ENCODE assay signal across 25 cellular contexts in genomic region chr6:107421696-107422256, GRCh38. TPM values are rescaled to one million over a fixed set of nuclear protein-coding genes. Genes with fewer than 3 reads are reported as not detected.
DNase-seq lines count a peak whose midpoint lies in the region; ATAC-seq, FAIRE-seq and TF ChIP-seq lines count a peak whose summit lies in the region.
"Had no signal": no experiment of that assay in that cellular context is flagged by ENCODE, and none has a peak within 500 bp of the region (broad histone marks: within the 10 kb centered on the region; RNA-seq: fewer than 3 reads in every experiment).

No MANE protein-coding gene starts in this region.

- no peak for TF ChIP-seq CTCF in HepG2 (CRISPR knock-in tag; IDR thresholded peaks at IDR 0.05)
- TF ChIP-seq CTCF in right lobe of liver (IDR thresholded peaks at IDR 0.05) = no peak
- no peak for TF ChIP-seq CTCF in uterus (IDR thresholded peaks at IDR 0.05)
- TF ChIP-seq CTCF in GM23338 (conservative IDR thresholded peaks at IDR 0.05; ENCODE audit: low read depth in 2 of 2) = no peak

- H3K79me2 ChIP-seq in HepG2 (ENCODE audit: insufficient read depth, low read length) (peaks cover 6% of the 10 kb centered on the region), GM23338 (replicated peaks; ENCODE audit: insufficient read depth) (peaks cover 48% of the 10 kb centered on the region)

- TF ChIP-seq POLR2A in HepG2 (IDR thresholded peaks at IDR 0.05; ENCODE audit: insufficient read depth in 1 of 2, low read depth in 2 of 2, low read length in 2 of 2) (no peak), right lobe of liver (IDR thresholded peaks at IDR 0.05) (no peak), uterus (IDR thresholded peaks at IDR 0.05) (no peak)

- H3K9me2 ChIP-seq in GM23338 (ENCODE audit: insufficient read depth) = no peaks in the 10 kb centered on the region

- H3K27me3 ChIP-seq in HepG2 (ENCODE audit: control insufficient read depth in 1 of 2, insufficient read depth in 2 of 2, low read length in 2 of 2) (no peaks in the 10 kb centered on the region; a peak in 1 of 5 replicates), right lobe of liver (no peaks in the 10 kb centered on the region), uterus (no peaks in the 10 kb centered on the region), GM23338 (ENCODE audit: insufficient read depth) (no peaks in the 10 kb centered on the region)

- H3K9ac ChIP-seq in HepG2 (ENCODE audit: insufficient read depth, low read depth, low read length) = no peak overlapping the region
- H3K9ac ChIP-seq: KMS-11 had no signal

- WGBS in HepG2 (ENCODE audit: low lambda C conversion rate) = 68% methylated on average over 5 of the region's 5 CpGs
- WGBS in right lobe of liver (ENCODE audit: insufficient coverage, low coverage, low lambda C conversion rate, missing lambda C conversion rate) = 68% methylated on average over 5 of the region's 5 CpGs

- H2AFZ ChIP-seq in HepG2 (ENCODE audit: low read length) (no peak overlapping the region), GM23338 (no peak overlapping the region)

- H3K36me3 Mint-ChIP-seq in GM23338 (ENCODE audit: low read depth) = peaks cover 25% of the 10 kb centered on the region

- H3K4me3 ChIP-seq in HepG2 (replicated peaks in 1 of 3; ENCODE audit: insufficient read depth in 1 of 3, low read depth in 2 of 3, low read length in 3 of 3) (no peak overlapping the region), right lobe of liver (no peak overlapping the region), uterus (no peak overlapping the region), GM23338 (no peak overlapping the region)
- H3K4me3 ChIP-seq: GM12878 had no signal

- FAIRE-seq in HepG2 (lab: Jason Lieb, UNC) = no peak
- FAIRE-seq in islet of Langerhans (lab: Jason Lieb, UNC) = peak; percentile 88
- FAIRE-seq: GM12878 had no signal

- ATAC-seq in HepG2 (no peak), right lobe of liver (no peak), GM23338 (no peak)
- no peak for ATAC-seq in activated CD4-positive, CD25-positive, alpha-beta regulatory T cell treated with anti-CD3 and anti-CD28 coated beads, Interleukin-2, amount 50 U/mL, for 24 hours
- ATAC-seq: GM12878, Panc1 had no signal

- no peak overlapping the region for H3K4me2 ChIP-seq in HepG2 (ENCODE audit: low read depth, low read length)
- H3K4me2 ChIP-seq in GM23338 = no peak overlapping the region
- H3K4me2 ChIP-seq: KMS-11 had no signal

- H3K27ac Mint-ChIP-seq in GM23338 = no peak overlapping the region
- H3K27ac Mint-ChIP-seq: CD4-positive, CD25-positive, alpha-beta regulatory T cell had no signal

- intact Hi-C loops in HepG2 (cut with micrococcal nuclease; ENCODE audit: unreplicated experiment) (no loop called here), right lobe of liver (cut with DNase I) (no loop called here), uterus (cut with DNase I; ENCODE audit: low total_unique reads) (no loop called here)

- in situ Hi-C loops in HepG2 (cut with HindIII; ENCODE audit: extremely low pct_ligation_motif_present, low pct_unique_long_range_greater_than_20kb) = no loop called here

- H3K4me1 Mint-ChIP-seq in GM23338 = peaks cover 16% of the 10 kb centered on the region

- no peak overlapping the region for H3K27ac ChIP-seq in HepG2 (ENCODE audit: extremely low read length, insufficient read depth, low read length)
- H3K27ac ChIP-seq in right lobe of liver = no peak overlapping the region
- H3K27ac ChIP-seq in uterus = no peak overlapping the region
- H3K27ac ChIP-seq in GM23338 (ENCODE audit: low read depth) = no peak overlapping the region
- H3K27ac ChIP-seq: KMS-11 had no signal

- H3K9me3 ChIP-seq in HepG2 (ENCODE audit: low read length) (peaks cover 10% of the 10 kb centered on the region), right lobe of liver (no peaks in the 10 kb centered on the region), uterus (no peaks in the 10 kb centered on the region)

- TF ChIP-seq RAD21 in HepG2 (CRISPR knock-in tag; IDR thresholded peaks at IDR 0.05) = no peak

- 0 out of 2 replicates have a peak, but pooled peaks cover 2% of the 10 kb centered on the region for H4K20me1 ChIP-seq in HepG2 (ENCODE audit: insufficient read depth, low read length)
- peaks cover 3% of the 10 kb centered on the region; the same call in 1 of the 2 replicates for H4K20me1 ChIP-seq in GM23338 (replicated peaks; ENCODE audit: insufficient read depth)

- CTCF ChIA-PET in HepG2 (lab: Yijun Ruan, JAX; ENCODE audit: low intra/inter-chr PET ratio, low total read pairs) = no interaction called here

- H3F3A ChIP-seq in GM23338 (replicated peaks; ENCODE audit: low read depth) = no peaks in the 10 kb centered on the region

- no peaks in the 10 kb centered on the region for H3K27me3 Mint-ChIP-seq in GM23338 (ENCODE audit: insufficient read depth, low read depth, poor library complexity)
- H3K27me3 Mint-ChIP-seq: CD4-positive, CD25-positive, alpha-beta regulatory T cell had no signal

- BruUV-seq in HepG2 (replicated peaks; lab: Mats Ljungman, UMichigan) = no TSS peak

- H3K4me1 ChIP-seq in HepG2 (ENCODE audit: insufficient read depth, low read length) = peaks cover 7% of the 10 kb centered on the region
- H3K4me1 ChIP-seq in right lobe of liver = no peaks in the 10 kb centered on the region
- no peaks in the 10 kb centered on the region for H3K4me1 ChIP-seq in uterus
- H3K4me1 ChIP-seq in GM23338 (ENCODE audit: insufficient read depth) = peaks cover 12% of the 10 kb centered on the region
- H3K4me1 ChIP-seq: Caco-2 had no signal

- H3K9me3 Mint-ChIP-seq in GM23338 = peaks cover 25% of the 10 kb centered on the region

- H3K4me3 Mint-ChIP-seq in GM23338 = no peak overlapping the region
- H3K4me3 Mint-ChIP-seq: CD4-positive, CD25-positive, alpha-beta regulatory T cell had no signal

- TF ChIP-seq EP300 in HepG2 (IDR thresholded peaks at IDR 0.05; ENCODE audit: low read depth in 2 of 2, low read length in 2 of 2) = no peak
- TF ChIP-seq EP300 in HepG2 (CRISPR knock-in tag; IDR thresholded peaks at IDR 0.05; ENCODE audit: borderline replicate concordance) = no peak

- POLR2A ChIA-PET in HepG2 (lab: Yijun Ruan, JAX) = no interaction called here

- peak; percentile 7 for DNase-seq in HepG2 (ENCODE audit: low spot score)
- no peak for DNase-seq in right lobe of liver
- DNase-seq in NCI-H2029 (lab: John Stamatoyannopoulos, UW) = peak; percentile 15
- DNase-seq in uterus = no peak
- DNase-seq in stimulated activated CD4-positive, alpha-beta T cell treated with anti-CD3 and anti-CD28 coated beads, Interleukin-12 subunit alpha, Interleukin-12 subunit beta, amount 100 ng/mL, for 4 hours = no peak
- no peak for DNase-seq in GM23338 (ENCODE audit: low spot score)
- DNase-seq: 8988T; Caco-2; CD4-positive, CD25-positive, alpha-beta regulatory T cell; DMS 273 treated with DMSO at 0.1 percent for 48 hours; DMS79 treated with DMSO at 0.1 percent for 48 hours; GOT3; HCEC 1CT; NCI-H1092 treated with DMSO at 0.1 percent for 48 hours; NCI-H146; NCI-H2081; NCI-H2171; NCI-H345; NCI-H524; NCI-H82 had no signal

- no peaks in the 10 kb centered on the region; a peak in 1 of 5 replicates for H3K36me3 ChIP-seq in HepG2 (replicated peaks in 1 of 2; ENCODE audit: control insufficient read depth in 1 of 2, insufficient read depth in 2 of 2, low read length in 2 of 2)
- H3K36me3 ChIP-seq in right lobe of liver = no peaks in the 10 kb centered on the region
- H3K36me3 ChIP-seq in uterus = no peaks in the 10 kb centered on the region
- H3K36me3 ChIP-seq in GM23338 (ENCODE audit: insufficient read depth) = peaks cover 4% of the 10 kb centered on the region; the same call in 1 of the 2 replicates

TF ChIP-seq in HepG2, 621 proteins besides CTCF, POLR2A, EP300 and RAD21:
- TF ChIP-seq SOX6 (IDR thresholded peaks at IDR 0.05) (no peak), SOX6 (CRISPR knock-in tag; IDR thresholded peaks at IDR 0.05) (no peak), MAFK (conservative IDR thresholded peaks at IDR 0.05 in 1 of 2, IDR thresholded peaks at IDR 0.05 in 1 of 2; ENCODE audit: low read length in 2 of 2) (peak in 1 of 2 experiments; percentile 63; a peak in 2 of 4 replicates)
TF ChIP-seq in HepG2: peak in this region for 1.

TF ChIP-seq in GM23338, 12 proteins besides CTCF, POLR2A, EP300 and RAD21 (continues in another document):
- no peak for TF ChIP-seq STAT1 (IDR thresholded peaks at IDR 0.05; ENCODE audit: unreplicated experiment)
- TF ChIP-seq EZH2phosphoT487 (IDR thresholded peaks at IDR 0.05; ENCODE audit: unreplicated experiment) = no peak

RNA-seq across cellular contexts. Expression of gene PDSS2, which starts 37.6 kb away (rescaled TPM):
- total RNA-seq in HepG2 (2016; rRNA removed; fragmentation: Illumina TruSeq; extraction: Trizol) = 17.0 and 23.7 TPM in 2 replicates
- total RNA-seq in HepG2 (2016; cell fraction: cytosol; rRNA removed; fragmentation: Illumina TruSeq; extraction: Trizol; ENCODE audit: low read depth) = 2.9 and 3.2 TPM in 2 replicates
- total RNA-seq in HepG2 (2016; cell fraction: insoluble cytoplasmic fraction; rRNA removed; fragmentation: Illumina TruSeq; extraction: Trizol) = 18.3 and 23.8 TPM in 2 replicates
- total RNA-seq in HepG2 (2016; cell fraction: membrane; rRNA removed; fragmentation: Illumina TruSeq; extraction: Trizol) = 9.3 and 9.5 TPM in 2 replicates
- total RNA-seq in HepG2 (2016; cell fraction: nucleus; rRNA removed; fragmentation: Illumina TruSeq; extraction: Trizol) = 14.1 and 15.4 TPM in 2 replicates
- 12.5 and 16.2 TPM in 2 replicates for polyA plus RNA-seq in HepG2 (2011; rRNA removed)
- polyA plus RNA-seq in HepG2 (2011; cell fraction: cytosol; rRNA removed) = 9.6 and 11.7 TPM in 2 replicates
- 7.2 and 7.4 TPM in 2 replicates for polyA plus RNA-seq in HepG2 (2011; cell fraction: nucleus; rRNA removed)
- polyA plus RNA-seq in HepG2 (2012) = 9.1 and 10.3 TPM in 2 replicates
- 2.9 TPM in 2 replicates for polyA plus RNA-seq in HepG2 (2016; cell fraction: cytosol; fragmentation: Illumina TruSeq; extraction: Trizol; ENCODE audit: low read depth)
- polyA plus RNA-seq in HepG2 (2016; cell fraction: insoluble cytoplasmic fraction; fragmentation: Illumina TruSeq; extraction: Trizol; ENCODE audit: low read depth) = 23.7 and 26.1 TPM in 2 replicates
- polyA plus RNA-seq in HepG2 (2016; cell fraction: membrane; fragmentation: Illumina TruSeq; extraction: Trizol; ENCODE audit: low read depth) = 5.0 and 6.5 TPM in 2 replicates
- polyA plus RNA-seq in HepG2 (2016; cell fraction: nucleus; fragmentation: Illumina TruSeq; extraction: Trizol; ENCODE audit: insufficient read depth, low read depth) = 9.4 and 12.7 TPM in 2 replicates
- 31.3 and 38.1 TPM in 2 replicates for polyA minus RNA-seq in HepG2 (2011; rRNA and poly(A)+ RNA removed; ENCODE audit: low replicate concordance)
- polyA minus RNA-seq in HepG2 (2011; cell fraction: cytosol; rRNA and poly(A)+ RNA removed) = 11.1 and 12.6 TPM in 2 replicates
- 31.7 and 32.4 TPM in 2 replicates for polyA minus RNA-seq in HepG2 (2011; cell fraction: nucleus; rRNA and poly(A)+ RNA removed)
- total RNA-seq in right lobe of liver = 10 to 100 TPM; 17.0 to 25.1 (median 19.0) TPM
- 10 to 100 TPM in 2 of 4 donors, 1 to 10 TPM in 2; 2.3 to 16.9 (median 10.7) TPM for total RNA-seq in uterus
- total RNA-seq in GM23338 (2014; rRNA removed; shearing (Covaris generic)) = 14.5 and 16.7 TPM in 2 replicates
- polyA plus RNA-seq in GM23338 (2016; fragmentation: Nextera tagmentation; extraction: Ambion mirVana) = 5.6 and 7.3 TPM in 2 replicates

Comparison
In these comparisons a context has a peak if more than half of its experiments do, and no peak if none do; other contexts are left out.
1. DNase-seq: peak in HepG2 (single experiment) and NCI-H2029 (single experiment); none in right lobe of liver (0 of 3), uterus (0 of 2), stimulated activated CD4-positive, alpha-beta T cell treated with anti-CD3 and anti-CD28 coated beads, Interleukin-12 subunit alpha, Interleukin-12 subunit beta, amount 100 ng/mL, for 4 hours (single experiment) and GM23338 (single experiment).